1 cellular context compared by ENCODE assay signal in the genomic region with DNA sequence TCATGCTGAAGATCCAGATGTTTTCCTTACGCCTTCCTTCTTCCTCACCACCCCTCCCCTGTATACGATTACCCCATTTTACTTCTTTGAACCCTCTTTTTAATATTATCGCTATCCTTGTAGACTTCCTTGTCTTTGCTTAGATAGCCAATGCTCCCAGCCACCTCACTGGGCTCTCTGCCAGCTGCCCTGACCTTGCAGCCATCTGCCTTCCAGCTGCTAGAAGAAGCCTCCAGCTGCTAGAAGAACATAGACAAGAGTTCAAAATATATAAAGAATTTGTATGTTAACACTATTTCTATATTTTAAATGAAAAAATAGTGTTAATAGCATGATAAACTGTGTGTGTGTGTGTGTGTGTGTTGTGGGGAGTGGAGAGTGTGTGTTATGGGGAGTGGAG.
TF ChIP-seq lines count a peak whose summit lies in the region.

No MANE protein-coding gene starts in this region.

TF ChIP-seq in HepG2, 621 proteins besides CTCF, POLR2A, EP300 and RAD21 (continued from another document):
- TF ChIP-seq, protein P1, sequence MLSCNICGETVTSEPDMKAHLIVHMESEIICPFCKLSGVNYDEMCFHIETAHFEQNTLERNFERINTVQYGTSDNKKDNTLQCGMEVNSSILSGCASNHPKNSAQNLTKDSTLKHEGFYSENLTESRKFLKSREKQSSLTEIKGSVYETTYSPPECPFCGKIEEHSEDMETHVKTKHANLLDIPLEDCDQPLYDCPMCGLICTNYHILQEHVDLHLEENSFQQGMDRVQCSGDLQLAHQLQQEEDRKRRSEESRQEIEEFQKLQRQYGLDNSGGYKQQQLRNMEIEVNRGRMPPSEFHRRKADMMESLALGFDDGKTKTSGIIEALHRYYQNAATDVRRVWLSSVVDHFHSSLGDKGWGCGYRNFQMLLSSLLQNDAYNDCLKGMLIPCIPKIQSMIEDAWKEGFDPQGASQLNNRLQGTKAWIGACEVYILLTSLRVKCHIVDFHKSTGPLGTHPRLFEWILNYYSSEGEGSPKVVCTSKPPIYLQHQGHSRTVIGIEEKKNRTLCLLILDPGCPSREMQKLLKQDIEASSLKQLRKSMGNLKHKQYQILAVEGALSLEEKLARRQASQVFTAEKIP (CRISPR knock-in tag; IDR thresholded peaks at IDR 0.05; ENCODE audit: borderline replicate concordance): no peak
- TF ChIP-seq MAF1 (CRISPR knock-in tag; IDR thresholded peaks at IDR 0.05; ENCODE audit: borderline replicate concordance) (no peak), ZNF335 (CRISPR knock-in tag; IDR thresholded peaks at IDR 0.05) (no peak), NR3C1 (CRISPR knock-in tag; IDR thresholded peaks at IDR 0.05) (no peak), EZH2 (conservative IDR thresholded peaks at IDR 0.05; ENCODE audit: low read depth, low read length) (no peak), KDM3A (CRISPR knock-in tag; IDR thresholded peaks at IDR 0.05; ENCODE audit: low read depth) (no peak), TBL1XR1 (IDR thresholded peaks at IDR 0.05; ENCODE audit: borderline replicate concordance, low read length, partially characterized antibody) (no peak)
- TF ChIP-seq, protein P2, sequence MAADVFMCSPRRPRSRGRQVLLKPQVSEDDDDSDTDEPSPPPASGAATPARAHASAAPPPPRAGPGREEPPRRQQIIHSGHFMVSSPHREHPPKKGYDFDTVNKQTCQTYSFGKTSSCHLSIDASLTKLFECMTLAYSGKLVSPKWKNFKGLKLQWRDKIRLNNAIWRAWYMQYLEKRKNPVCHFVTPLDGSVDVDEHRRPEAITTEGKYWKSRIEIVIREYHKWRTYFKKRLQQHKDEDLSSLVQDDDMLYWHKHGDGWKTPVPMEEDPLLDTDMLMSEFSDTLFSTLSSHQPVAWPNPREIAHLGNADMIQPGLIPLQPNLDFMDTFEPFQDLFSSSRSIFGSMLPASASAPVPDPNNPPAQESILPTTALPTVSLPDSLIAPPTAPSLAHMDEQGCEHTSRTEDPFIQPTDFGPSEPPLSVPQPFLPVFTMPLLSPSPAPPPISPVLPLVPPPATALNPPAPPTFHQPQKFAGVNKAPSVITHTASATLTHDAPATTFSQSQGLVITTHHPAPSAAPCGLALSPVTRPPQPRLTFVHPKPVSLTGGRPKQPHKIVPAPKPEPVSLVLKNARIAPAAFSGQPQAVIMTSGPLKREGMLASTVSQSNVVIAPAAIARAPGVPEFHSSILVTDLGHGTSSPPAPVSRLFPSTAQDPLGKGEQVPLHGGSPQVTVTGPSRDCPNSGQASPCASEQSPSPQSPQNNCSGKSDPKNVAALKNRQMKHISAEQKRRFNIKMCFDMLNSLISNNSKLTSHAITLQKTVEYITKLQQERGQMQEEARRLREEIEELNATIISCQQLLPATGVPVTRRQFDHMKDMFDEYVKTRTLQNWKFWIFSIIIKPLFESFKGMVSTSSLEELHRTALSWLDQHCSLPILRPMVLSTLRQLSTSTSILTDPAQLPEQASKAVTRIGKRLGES (CRISPR knock-in tag; IDR thresholded peaks at IDR 0.05; ENCODE audit: borderline replicate concordance): no peak
- TF ChIP-seq, protein P3, sequence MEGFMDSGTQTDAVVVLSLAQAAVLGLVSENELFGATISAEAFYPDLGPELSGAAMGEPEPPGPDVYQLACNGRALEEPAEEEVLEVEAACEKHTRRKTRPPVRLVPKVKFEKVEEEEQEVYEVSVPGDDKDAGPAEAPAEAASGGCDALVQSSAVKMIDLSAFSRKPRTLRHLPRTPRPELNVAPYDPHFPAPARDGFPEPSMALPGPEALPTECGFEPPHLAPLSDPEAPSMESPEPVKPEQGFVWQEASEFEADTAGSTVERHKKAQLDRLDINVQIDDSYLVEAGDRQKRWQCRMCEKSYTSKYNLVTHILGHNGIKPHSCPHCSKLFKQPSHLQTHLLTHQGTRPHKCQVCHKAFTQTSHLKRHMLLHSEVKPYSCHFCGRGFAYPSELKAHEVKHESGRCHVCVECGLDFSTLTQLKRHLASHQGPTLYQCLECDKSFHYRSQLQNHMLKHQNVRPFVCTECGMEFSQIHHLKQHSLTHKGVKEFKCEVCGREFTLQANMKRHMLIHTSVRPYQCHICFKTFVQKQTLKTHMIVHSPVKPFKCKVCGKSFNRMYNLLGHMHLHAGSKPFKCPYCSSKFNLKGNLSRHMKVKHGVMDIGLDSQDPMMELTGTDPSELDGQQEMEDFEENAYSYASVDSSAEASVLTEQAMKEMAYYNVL (CRISPR knock-in tag; IDR thresholded peaks at IDR 0.05; ENCODE audit: borderline replicate concordance): no peak
TF ChIP-seq in HepG2: peak in this region for 0.
